Comparison of ENCODE assay signal across 16 cellular contexts in the genomic region with DNA sequence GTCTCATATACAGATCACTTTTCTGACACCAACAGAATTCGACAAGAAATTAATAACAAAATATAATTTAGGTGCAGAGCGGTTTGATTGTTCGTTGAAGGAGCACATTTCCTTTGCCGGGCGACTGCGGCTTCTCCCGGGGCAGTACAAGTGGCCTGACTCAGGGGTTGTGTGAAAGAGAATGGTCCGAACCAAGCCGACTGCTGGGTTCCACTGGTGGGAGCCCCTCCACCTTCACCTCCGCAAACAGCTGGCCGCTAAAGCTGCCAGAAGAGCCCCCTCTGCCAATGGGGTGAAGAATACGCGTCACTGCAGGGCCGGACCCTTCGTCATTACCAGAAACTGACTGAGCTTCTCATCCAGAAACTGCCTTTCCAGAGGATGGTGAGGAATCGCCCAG.
A peak's percentile ranks its signal among the peaks of the same experiment; 100 is the strongest.
DNase-seq lines count a peak whose midpoint lies in the region; ATAC-seq, FAIRE-seq and TF ChIP-seq lines count a peak whose summit lies in the region.
"Had no signal": no experiment of that assay in that cellular context is flagged by ENCODE, and none has a peak within 500 bp of the region (broad histone marks: within the 10 kb centered on the region; RNA-seq: fewer than 3 reads in every experiment).

No MANE protein-coding gene starts in this region.

- H3K9me3 Mint-ChIP-seq in H9, result no peaks in the 10 kb centered on the region

- H4K8ac ChIP-seq in H9 (replicated peaks; ENCODE audit: insufficient read length, low read depth, low read length) (no peak overlapping the region), H1 (ENCODE audit: extremely low read depth, insufficient read depth, low read length) (no peak overlapping the region; the same call in 1 of the 2 replicates), neuronal stem cell (ENCODE audit: low read depth, low read length) (no peak overlapping the region)

- no peak for TF ChIP-seq POLR2A in H1 (IDR thresholded peaks at IDR 0.05; ENCODE audit: control extremely low read depth in 1 of 2, low read depth in 2 of 2, low read length in 2 of 2)

- H3K4me3 ChIP-seq in H1 (ENCODE audit: extremely low read depth in 1 of 4, insufficient read depth in 2 of 4, low read depth in 3 of 4, low read length in 4 of 4), result no peak overlapping the region
- no peak overlapping the region for H3K4me3 ChIP-seq in neuronal stem cell (ENCODE audit: low read length in 2 of 2)
- H3K4me3 ChIP-seq: HAP-1 had no signal

- H2BK12ac ChIP-seq in H9 (ENCODE audit: insufficient read length, low read depth, low read length) (no peak overlapping the region), H1 (ENCODE audit: low read depth, low read length) (no peak overlapping the region), neuronal stem cell (ENCODE audit: low read length) (no peak overlapping the region)

- H2BK120ac ChIP-seq in H9 (ENCODE audit: low read depth, low read length, poor library complexity, severe bottlenecking) (no peak overlapping the region), H1 (replicated peaks; ENCODE audit: low read depth, low read length) (no peak overlapping the region), neuronal stem cell (ENCODE audit: low read depth, low read length) (peak overlapping the region; percentile 3)

- no peak overlapping the region for H3K27ac Mint-ChIP-seq in H9
- H3K27ac Mint-ChIP-seq: CD8-positive, alpha-beta T cell; HFFc6 had no signal

- POLR2A ChIA-PET in H1 (lab: Charles Lee; ENCODE audit: partially characterized antibody), result no interaction called here

- H3K27me3 ChIP-seq in H9 (ENCODE audit: insufficient read depth, low read length) (no peaks in the 10 kb centered on the region), H1 (replicated peaks in 1 of 4; ENCODE audit: control insufficient read depth in 3 of 4, extremely low read depth in 1 of 4, insufficient read depth in 3 of 4, low read length in 3 of 4) (no peaks in the 10 kb centered on the region), neuronal stem cell (ENCODE audit: control insufficient read depth in 3 of 3, insufficient read depth in 3 of 3, low read depth in 1 of 3, low read length in 3 of 3) (no peaks in the 10 kb centered on the region)

- H3K27me3 Mint-ChIP-seq in H9 (ENCODE audit: low read depth), result no peaks in the 10 kb centered on the region; the same call in 1 of the 2 replicates

- ATAC-seq in GM21786 (IDR thresholded peaks at IDR 0.05; ENCODE audit: unreplicated experiment) (no peak), GM19395 (IDR thresholded peaks at IDR 0.05; ENCODE audit: unreplicated experiment) (no peak)
- ATAC-seq: CD8-positive, alpha-beta T cell had no signal

- H3K4me1 ChIP-seq in H9 (ENCODE audit: insufficient read depth, low read length) (no peaks in the 10 kb centered on the region), H1 (replicated peaks in 1 of 4; ENCODE audit: control insufficient read depth in 3 of 4, insufficient read depth in 4 of 4, low read length in 3 of 4) (no peaks in the 10 kb centered on the region), neuronal stem cell (ENCODE audit: control insufficient read depth in 2 of 2, insufficient read depth in 1 of 2, low read depth in 1 of 2, low read length in 2 of 2) (no peaks in the 10 kb centered on the region)
- H3K4me1 ChIP-seq: Caco-2, HAP-1 had no signal

- no peaks in the 10 kb centered on the region for H3K4me1 Mint-ChIP-seq in H9

- CTCF ChIA-PET in H1 (lab: Charles Lee; ENCODE audit: partially characterized antibody), result interaction anchor here (0.6 to 0.8 kb wide), 2 partner anchors 28 to 731 kb away, joined by 3 read pairs; no protein-coding TSS in a partner anchor

- no peaks in the 10 kb centered on the region for H3K79me2 ChIP-seq in H9 (ENCODE audit: insufficient read depth, low read length)
- no peaks in the 10 kb centered on the region for H3K79me2 ChIP-seq in H1 (ENCODE audit: control insufficient read depth in 1 of 2, insufficient read depth in 2 of 2, low read length in 2 of 2)

- H3K36me3 Mint-ChIP-seq in H9 (ENCODE audit: insufficient read depth in 1 of 3, low read depth in 3 of 3), result no peaks in the 10 kb centered on the region
- H3K36me3 Mint-ChIP-seq: CD8-positive, alpha-beta T cell had no signal

- H3K9me3 ChIP-seq in H9 (ENCODE audit: control insufficient read depth, low read depth, low read length), result no peaks in the 10 kb centered on the region
- H3K9me3 ChIP-seq in H1 (ENCODE audit: insufficient read depth in 2 of 2, low read depth in 1 of 2, low read length in 1 of 2), result no peaks in the 10 kb centered on the region
- H3K9me3 ChIP-seq in neuronal stem cell (replicated peaks in 1 of 2; ENCODE audit: control insufficient read depth in 2 of 2, insufficient read depth in 1 of 2, low read depth in 1 of 2, low read length in 2 of 2), result no peaks in the 10 kb centered on the region
- H3K9me3 ChIP-seq: Caco-2, HAP-1 had no signal

- H3K9ac ChIP-seq in H9 (ENCODE audit: extremely low read depth, insufficient read length, low read length) (no peak overlapping the region), H1 (replicated peaks in 1 of 4; ENCODE audit: extremely low read depth in 1 of 4, low read depth in 3 of 4, low read length in 3 of 4) (no peak overlapping the region), neuronal stem cell (ENCODE audit: low read depth, low read length, poor library complexity) (no peak overlapping the region)

- H3K36me3 ChIP-seq in H1 (ENCODE audit: control insufficient read depth in 2 of 4, insufficient read depth in 4 of 4, low read length in 3 of 4) (no peaks in the 10 kb centered on the region), neuronal stem cell (replicated peaks in 1 of 2; ENCODE audit: control insufficient read depth in 2 of 2, insufficient read depth in 2 of 2, low read length in 2 of 2) (no peaks in the 10 kb centered on the region)
- H3K36me3 ChIP-seq: HAP-1 had no signal

- H3K27ac ChIP-seq in H9 (ENCODE audit: insufficient read length, low read depth, low read length) (no peak overlapping the region), H1 (ENCODE audit: low read depth, low read length) (no peak overlapping the region), neuronal stem cell (replicated peaks; ENCODE audit: low read length) (no peak overlapping the region)

- no peak overlapping the region for H2BK20ac ChIP-seq in H9 (ENCODE audit: low read depth, low read length, poor library complexity, severe bottlenecking)
- no peak overlapping the region for H2BK20ac ChIP-seq in H1 (ENCODE audit: low read length)

- H3K23ac ChIP-seq in H9 (ENCODE audit: insufficient read length, low read depth, low read length) (no peak overlapping the region), H1 (ENCODE audit: insufficient read length) (no peak overlapping the region), neuronal stem cell (ENCODE audit: low read depth, low read length, poor library complexity) (no peak overlapping the region)

- H4K91ac ChIP-seq in H9 (ENCODE audit: insufficient read length, low read depth, low read length) (no peak overlapping the region), H1 (replicated peaks; ENCODE audit: insufficient read length, low read length) (no peak overlapping the region), neuronal stem cell (ENCODE audit: low read depth, low read length, poor library complexity) (no peak overlapping the region)

- H3K4ac ChIP-seq in H9 (ENCODE audit: low read depth, low read length) (no peak overlapping the region), H1 (replicated peaks; ENCODE audit: insufficient read length, low read depth, low read length) (no peak overlapping the region), neuronal stem cell (ENCODE audit: low read length) (no peak overlapping the region)

- H4K20me1 ChIP-seq in H9 (ENCODE audit: control insufficient read depth, insufficient read depth, insufficient read length) (no peaks in the 10 kb centered on the region), H1 (replicated peaks in 1 of 2; ENCODE audit: control insufficient read depth in 1 of 2, insufficient read depth in 2 of 2, low read length in 2 of 2) (no peaks in the 10 kb centered on the region)

- no CpG with 5 or more reads among the region's 16 CpGs for WGBS in H9 (ENCODE audit: extremely low coverage, insufficient read length, low lambda C conversion rate)
- 92% methylated on average over 16 of the region's 16 CpGs; no CpG with 5 or more reads in 1 of the 2 experiments for whole genome bisulfite sequencing in H1 (ENCODE audit: extremely low coverage in 1 of 2, insufficient coverage in 1 of 2, insufficient read length in 1 of 2, insufficient replicate concordance in 2 of 2, low coverage in 1 of 2, low lambda C conversion rate in 2 of 2, missing lambda C conversion rate in 1 of 2), 2 experiments
- WGBS in neuronal stem cell (ENCODE audit: extremely low coverage in 2 of 2, insufficient read length in 2 of 2, insufficient replicate concordance in 1 of 2), 2 donors, result no CpG with 5 or more reads among the region's 16 CpGs

- H3K4me3 Mint-ChIP-seq in H9, result no peak overlapping the region
- H3K4me3 Mint-ChIP-seq: CD8-positive, alpha-beta T cell; HFFc6 had no signal

- TF ChIP-seq CTCF in H9 (conservative IDR thresholded peaks at IDR 0.05) (no peak), H1 (IDR thresholded peaks at IDR 0.05; ENCODE audit: control extremely low read depth in 1 of 3, insufficient read depth in 1 of 3, low read depth in 1 of 3, low read length in 3 of 3) (no peak)

- H3T11ph ChIP-seq in H9 (ENCODE audit: low read length), result no peak overlapping the region

- H2BK15ac ChIP-seq in H9 (ENCODE audit: low read depth, low read length) (no peak overlapping the region), H1 (ENCODE audit: low read length) (no peak overlapping the region), neuronal stem cell (ENCODE audit: low read length) (no peak overlapping the region)

- no peak overlapping the region for H2AK5ac ChIP-seq in H9 (ENCODE audit: insufficient read length, low read length)
- H2AK5ac ChIP-seq in H1 (ENCODE audit: low read depth, low read length), result no peak overlapping the region
- no peak overlapping the region for H2AK5ac ChIP-seq in neuronal stem cell (ENCODE audit: low read depth, low read length)

- DNase-seq in H9 (peak; percentile 29), H1 (ENCODE audit: low read depth in 1 of 2, low spot score in 2 of 2) (no peak), neuronal stem cell (ENCODE audit: low spot score) (no peak), hippocampal formation (lab: John Stamatoyannopoulos, UW) (no peak)
- no peak for DNase-seq in activated naive CD4-positive, alpha-beta T cell (lab: John Stamatoyannopoulos, UW)
- DNase-seq: C1 segment of cervical spinal cord; Caco-2; CD8-positive, alpha-beta T cell; DMS153; DND-41; GOT3; HFFc6 had no signal

- H3K23me2 ChIP-seq in H9 (ENCODE audit: insufficient read length, low read depth, low read length, poor library complexity, severe bottlenecking) (no peaks in the 10 kb centered on the region), H1 (ENCODE audit: low read depth, low read length) (no peaks in the 10 kb centered on the region)

- H3K4me2 ChIP-seq in H9 (ENCODE audit: insufficient read depth, insufficient read length, low read length) (no peak overlapping the region), H1 (ENCODE audit: insufficient read depth in 1 of 2, low read depth in 2 of 2, low read length in 2 of 2) (no peak overlapping the region), neuronal stem cell (ENCODE audit: insufficient read depth, low read length, poor library complexity, severe bottlenecking) (no peak overlapping the region)

- no peak for TF ChIP-seq EP300 in H1 (IDR thresholded peaks at IDR 0.05; ENCODE audit: borderline replicate concordance in 1 of 2, low read depth in 2 of 2, low read length in 2 of 2)

- H3K79me1 ChIP-seq in H9 (ENCODE audit: insufficient read depth, low read depth, low read length, poor library complexity, severe bottlenecking) (no peaks in the 10 kb centered on the region), H1 (ENCODE audit: low read depth, low read length) (no peaks in the 10 kb centered on the region), neuronal stem cell (ENCODE audit: low read depth, low read length) (no peaks in the 10 kb centered on the region)

- no peak for FAIRE-seq in H1 (lab: Jason Lieb, UNC)
- FAIRE-seq: GM12892 had no signal

- H3K14ac ChIP-seq in H9 (ENCODE audit: insufficient read depth, low read length) (no peak overlapping the region), H1 (ENCODE audit: insufficient read length) (no peak overlapping the region), neuronal stem cell (ENCODE audit: low read length) (no peak overlapping the region)

- H4K5ac ChIP-seq in H9 (ENCODE audit: insufficient read length, low read depth, low read length) (no peak overlapping the region), H1 (ENCODE audit: insufficient read length, low read depth, low read length) (no peak overlapping the region)

- no peak overlapping the region for H2BK5ac ChIP-seq in H9 (ENCODE audit: insufficient read length, low read length)
- H2BK5ac ChIP-seq in H1 (ENCODE audit: low read depth, low read length), result no peak overlapping the region
- no peak overlapping the region for H2BK5ac ChIP-seq in neuronal stem cell (ENCODE audit: low read length)

- H2AFZ ChIP-seq in H9 (ENCODE audit: low read length) (peak overlapping the region; percentile 48), H1 (ENCODE audit: low read length) (peak overlapping the region; percentile 97), neuronal stem cell (ENCODE audit: low read length) (no peak overlapping the region)

- no peak overlapping the region for H3K18ac ChIP-seq in H9 (ENCODE audit: insufficient read length, low read depth, low read length)
- no peak overlapping the region for H3K18ac ChIP-seq in H1 (ENCODE audit: extremely low read depth, low read length)
- H3K18ac ChIP-seq in neuronal stem cell (ENCODE audit: low read length), result peak overlapping the region; percentile 27

- H3K56ac ChIP-seq in H9 (ENCODE audit: insufficient read length, low read depth, low read length) (no peak overlapping the region), H1 (replicated peaks; ENCODE audit: insufficient read length, low read depth, low read length) (no peak overlapping the region)

- TF ChIP-seq RAD21 in H1 (IDR thresholded peaks at IDR 0.05 in 1 of 2, conservative IDR thresholded peaks at IDR 0.05 in 1 of 2; ENCODE audit: low read depth in 2 of 2, low read length in 2 of 2), result no peak
